Comparison of ENCODE assay signal across 1 cellular context in the genomic region with DNA sequence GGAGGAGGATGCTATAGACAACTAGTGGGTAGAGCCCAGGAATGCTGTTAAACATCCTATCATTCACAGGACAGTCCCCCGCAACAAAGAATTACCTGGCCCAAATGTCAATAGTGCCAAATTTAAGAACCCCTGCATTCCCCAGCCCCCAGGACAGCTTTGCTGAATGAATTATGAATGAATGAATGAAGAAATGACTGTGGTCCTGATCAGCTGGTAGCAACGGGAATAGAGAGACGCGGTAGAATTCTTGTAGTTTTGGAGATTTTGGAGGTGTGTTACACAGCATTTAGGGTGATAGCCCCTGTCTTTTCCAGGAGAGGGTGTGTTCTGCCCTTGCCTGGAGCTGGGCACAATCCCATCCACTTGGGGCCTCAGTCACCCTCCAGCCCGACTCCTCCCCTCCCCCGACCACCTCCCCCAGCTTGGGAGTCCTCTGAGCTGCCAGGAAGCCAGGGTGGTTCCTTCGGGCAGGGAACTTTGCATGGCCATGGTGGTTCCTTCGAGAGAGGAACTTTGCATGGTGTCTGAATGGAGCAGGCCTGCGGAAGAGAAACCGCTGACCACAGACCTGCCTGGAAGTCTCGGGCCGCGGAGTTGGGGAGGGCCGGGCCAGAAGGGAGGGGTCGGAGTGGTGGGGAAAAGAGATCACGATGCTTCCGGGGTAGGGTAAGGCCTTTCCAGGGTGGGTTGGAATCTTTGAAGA.
TF ChIP-seq lines count a peak whose summit lies in the region.

No MANE protein-coding gene starts in this region.

TF ChIP-seq in WTC11, 78 proteins besides CTCF, POLR2A, EP300 and RAD21 (continued from another document):
- no peak for TF ChIP-seq PREB (CRISPR knock-in tag; IDR thresholded peaks at IDR 0.05; ENCODE audit: borderline replicate concordance)
- TF ChIP-seq TCF7 (CRISPR knock-in tag; IDR thresholded peaks at IDR 0.05; ENCODE audit: low read depth), result no peak
- TF ChIP-seq, protein P1, sequence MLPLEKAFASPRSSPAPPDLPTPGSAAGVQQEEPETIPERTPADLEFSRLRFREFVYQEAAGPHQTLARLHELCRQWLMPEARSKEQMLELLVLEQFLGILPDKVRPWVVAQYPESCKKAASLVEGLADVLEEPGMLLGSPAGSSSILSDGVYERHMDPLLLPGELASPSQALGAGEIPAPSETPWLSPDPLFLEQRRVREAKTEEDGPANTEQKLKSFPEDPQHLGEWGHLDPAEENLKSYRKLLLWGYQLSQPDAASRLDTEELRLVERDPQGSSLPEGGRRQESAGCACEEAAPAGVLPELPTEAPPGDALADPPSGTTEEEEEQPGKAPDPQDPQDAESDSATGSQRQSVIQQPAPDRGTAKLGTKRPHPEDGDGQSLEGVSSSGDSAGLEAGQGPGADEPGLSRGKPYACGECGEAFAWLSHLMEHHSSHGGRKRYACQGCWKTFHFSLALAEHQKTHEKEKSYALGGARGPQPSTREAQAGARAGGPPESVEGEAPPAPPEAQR (CRISPR knock-in tag; IDR thresholded peaks at IDR 0.05), result no peak
- no peak for TF ChIP-seq IRF2 (CRISPR knock-in tag; IDR thresholded peaks at IDR 0.05; ENCODE audit: borderline replicate concordance, low read depth)
